ENCODE assay signal across 16 cellular contexts in genomic region chr11:128936546-128937275, GRCh38. TPM values are rescaled to one million over a fixed set of nuclear protein-coding genes. Genes with fewer than 3 reads are reported as not detected.
DNase-seq lines count a peak whose midpoint lies in the region; ATAC-seq and TF ChIP-seq lines count a peak whose summit lies in the region.
"Had no signal": no experiment of that assay in that cellular context is flagged by ENCODE, and none has a peak within 500 bp of the region (broad histone marks: within the 10 kb centered on the region; RNA-seq: fewer than 3 reads in every experiment).

No MANE protein-coding gene starts in this region.

- peaks cover 27% of the 10 kb centered on the region for H3K4me1 Mint-ChIP-seq in type B pancreatic cell (ENCODE audit: unreplicated experiment)

- ATAC-seq in GM19328 (IDR thresholded peaks at IDR 0.05; ENCODE audit: unreplicated experiment), result no peak
- no peak for ATAC-seq in activated CD4-positive, CD25-positive, alpha-beta regulatory T cell treated with anti-CD3 and anti-CD28 coated beads, Interleukin-2, amount 50 U/mL, for 24 hours
- ATAC-seq: activated CD8-positive, alpha-beta T cell treated with anti-CD3 and anti-CD28 coated beads for 36 hours had no signal

- H3K27me3 Mint-ChIP-seq in type B pancreatic cell, result peaks cover 10% of the 10 kb centered on the region
- H3K27me3 Mint-ChIP-seq: activated CD8-positive, alpha-beta T cell treated with anti-CD3 and anti-CD28 coated beads for 36 hours had no signal

- H3K4me3 Mint-ChIP-seq in type B pancreatic cell, result peak overlapping the region; percentile 31
- H3K4me3 Mint-ChIP-seq: activated CD8-positive, alpha-beta T cell treated with anti-CD3 and anti-CD28 coated beads for 36 hours had no signal

- H3K9me3 Mint-ChIP-seq in type B pancreatic cell, result peaks cover 5% of the 10 kb centered on the region
- H3K9me3 Mint-ChIP-seq: activated CD8-positive, alpha-beta T cell treated with anti-CD3 and anti-CD28 coated beads for 36 hours had no signal

- no peaks in the 10 kb centered on the region for H3K36me3 Mint-ChIP-seq in type B pancreatic cell

- DNase-seq in SHP77 (lab: John Stamatoyannopoulos, UW), result peak; percentile 6 to 8
- no peak for DNase-seq in SHP77 treated with DMSO at 0.1 percent for 48 hours (lab: John Stamatoyannopoulos, UW)
- peak; percentile 5 for DNase-seq in NCI-H774 (lab: John Stamatoyannopoulos, UW)
- DNase-seq in islet precursor cell, result peak; percentile 84
- no peak for DNase-seq in type B pancreatic cell (ENCODE audit: extremely low spot score, unreplicated experiment)
- DNase-seq in NAMALWA (ENCODE audit: low spot score), result no peak
- DNase-seq: activated CD8-positive, alpha-beta T cell treated with anti-CD3 and anti-CD28 coated beads for 36 hours; activated gamma-delta T cell treated with Interleukin-2 at 50 U/mL for 16 hours; NCI-H226; ovary; upper lobe of left lung had no signal

- H3K27ac Mint-ChIP-seq in type B pancreatic cell, result peak overlapping the region; percentile 65
- H3K27ac Mint-ChIP-seq: activated CD8-positive, alpha-beta T cell treated with anti-CD3 and anti-CD28 coated beads for 36 hours had no signal

- TF ChIP-seq CTCF in type B pancreatic cell (conservative IDR thresholded peaks at IDR 0.05), result no peak

RNA-seq across cellular contexts. Expression of gene TP53AIP1, which starts 6.0 kb away (rescaled TPM):
- total RNA-seq in type B pancreatic cell (ENCODE audit: low replicate concordance), result 0.24 and 0.69 TPM in 2 replicates
- total RNA-seq: activated CD8-positive, alpha-beta T cell treated with anti-CD3 and anti-CD28 coated beads for 36 hours; endothelial cell of umbilical vein; lung microvascular endothelial cell; RPMI7951 had no signal

RNA-seq across cellular contexts. Expression of gene KCNJ5, which starts 45.6 kb away (rescaled TPM):
- total RNA-seq in type B pancreatic cell (ENCODE audit: low replicate concordance), result 0.90 and 1.6 TPM in 2 replicates
- total RNA-seq: activated CD8-positive, alpha-beta T cell treated with anti-CD3 and anti-CD28 coated beads for 36 hours; lung microvascular endothelial cell had no signal

Comparison
In these comparisons a context has a peak if more than half of its experiments do, and no peak if none do; other contexts are left out.
1. DNase-seq: peak in SHP77 (2 of 2), NCI-H774 (single experiment) and islet precursor cell (single experiment); none in SHP77 treated with DMSO at 0.1 percent for 48 hours (single experiment), type B pancreatic cell (single experiment) and NAMALWA (single experiment).